ENCODE assay signal across 23 cellular contexts in genomic region chr1:64679177-64679576, GRCh38.
A peak's percentile ranks its signal among the peaks of the same experiment; 100 is the strongest.
DNase-seq lines count a peak whose midpoint lies in the region; ATAC-seq, FAIRE-seq and TF ChIP-seq lines count a peak whose summit lies in the region.
"Had no signal": no experiment of that assay in that cellular context is flagged by ENCODE, and none has a peak within 500 bp of the region (broad histone marks: within the 10 kb centered on the region; RNA-seq: fewer than 3 reads in every experiment).

No MANE protein-coding gene starts in this region.

- H2AFZ ChIP-seq in HepG2 (ENCODE audit: low read length) (no peak overlapping the region), hepatocyte (no peak overlapping the region)

- H3K36me3 ChIP-seq in HepG2 (replicated peaks in 1 of 2; ENCODE audit: control insufficient read depth in 1 of 2, insufficient read depth in 2 of 2, low read length in 2 of 2) (no peaks in the 10 kb centered on the region), right lobe of liver (no peaks in the 10 kb centered on the region), hepatocyte (replicated peaks; ENCODE audit: insufficient read depth, low read depth) (no peaks in the 10 kb centered on the region), endodermal cell (ENCODE audit: control insufficient read depth, insufficient read depth, low read length) (peaks cover 86% of the 10 kb centered on the region)
- no peaks in the 10 kb centered on the region for H3K36me3 ChIP-seq in CD8-positive, alpha-beta T cell (ENCODE audit: insufficient read depth, low read length)
- H3K36me3 ChIP-seq: MG63 had no signal

- no peak overlapping the region for H3K9ac ChIP-seq in HepG2 (ENCODE audit: insufficient read depth, low read depth, low read length)
- H3K9ac ChIP-seq in endodermal cell (ENCODE audit: extremely low read depth, low read length, poor library complexity, severe bottlenecking), result no peak overlapping the region

- no peak for TF ChIP-seq POLR2A in HepG2 (IDR thresholded peaks at IDR 0.05; ENCODE audit: insufficient read depth in 1 of 2, low read depth in 2 of 2, low read length in 2 of 2)
- no peak for TF ChIP-seq POLR2A in right lobe of liver (IDR thresholded peaks at IDR 0.05)

- 16% methylated on average over 6 of the region's 6 CpGs for WGBS in HepG2 (ENCODE audit: low lambda C conversion rate)
- WGBS in right lobe of liver (ENCODE audit: insufficient coverage, low coverage, low lambda C conversion rate, missing lambda C conversion rate), result 94% methylated on average over 6 of the region's 6 CpGs
- 89% methylated on average over 6 of the region's 6 CpGs for WGBS in hepatocyte (ENCODE audit: low lambda C conversion rate, missing lambda C conversion rate)
- 93% methylated on average over 3 to 6 of the region's 6 CpGs for WGBS in endodermal cell (ENCODE audit: insufficient coverage in 1 of 2, insufficient read length in 1 of 2), 2 experiments

- H3K4me1 Mint-ChIP-seq in CD8-positive, alpha-beta T cell (ENCODE audit: low read depth), result no peaks in the 10 kb centered on the region
- no peaks in the 10 kb centered on the region for H3K4me1 Mint-ChIP-seq in endodermal cell
- H3K4me1 Mint-ChIP-seq: B cell had no signal

- POLR2A ChIA-PET in HepG2 (lab: Yijun Ruan, JAX), result no interaction called here
- POLR2A ChIA-PET in CD8-positive, alpha-beta T cell (lab: Charles Lee), result no interaction called here

- DNase-seq in HepG2 (ENCODE audit: low spot score), result no peak
- no peak for DNase-seq in right lobe of liver
- peak; percentile 10 for DNase-seq in astrocyte of the spinal cord (ENCODE audit: low read depth, low spot score)
- peak; percentile 11 for DNase-seq in hepatocyte (ENCODE audit: low spot score)
- DNase-seq in CD8-positive, alpha-beta T cell, result no peak
- no peak for DNase-seq in endodermal cell
- DNase-seq: DMS53, GOT3, HFFc6, KBM-7, MG63, NCI-H1105 treated with DMSO at 0.1 percent for 48 hours, NCI-H2029, NCI-H526, NCI-H82, RPMI8226, SHP77, T-helper 1 cell had no signal

- in situ Hi-C loops in HepG2 (cut with HindIII; ENCODE audit: extremely low pct_ligation_motif_present, low pct_unique_long_range_greater_than_20kb), result loop anchor here (10.0 kb wide), 1 partner anchor 414 kb away; no protein-coding TSS in a partner anchor
- in situ Hi-C loops in astrocyte of the spinal cord (cut with HindIII; ENCODE audit: low sequenced_read_pairs), result no loop called here

- no peak for FAIRE-seq in HepG2 (lab: Jason Lieb, UNC)
- FAIRE-seq: HTR-8/SVneo had no signal

- no peak for TF ChIP-seq RAD21 in HepG2 (CRISPR knock-in tag; IDR thresholded peaks at IDR 0.05)

- H3K79me2 ChIP-seq in HepG2 (ENCODE audit: insufficient read depth, low read length), result no peaks in the 10 kb centered on the region
- H3K79me2 ChIP-seq in hepatocyte, result no peaks in the 10 kb centered on the region

- H3K4me3 ChIP-seq in HepG2 (replicated peaks in 1 of 3; ENCODE audit: insufficient read depth in 1 of 3, low read depth in 2 of 3, low read length in 3 of 3) (no peak overlapping the region), right lobe of liver (no peak overlapping the region), astrocyte of the spinal cord (ENCODE audit: low read depth, low read length) (no peak overlapping the region), hepatocyte (no peak overlapping the region), endodermal cell (ENCODE audit: low read length) (no peak overlapping the region)
- H3K4me3 ChIP-seq in CD8-positive, alpha-beta T cell (ENCODE audit: low read depth, low read length), result no peak overlapping the region
- H3K4me3 ChIP-seq: HAP-1, MG63 had no signal

- H3K27me3 ChIP-seq in HepG2 (ENCODE audit: control insufficient read depth in 1 of 2, insufficient read depth in 2 of 2, low read length in 2 of 2), result peaks cover 1 to 3% of the 10 kb centered on the region in 2 experiments; a peak in 2 of 5 replicates
- H3K27me3 ChIP-seq in right lobe of liver, result no peaks in the 10 kb centered on the region
- no peaks in the 10 kb centered on the region for H3K27me3 ChIP-seq in hepatocyte
- no peaks in the 10 kb centered on the region for H3K27me3 ChIP-seq in CD8-positive, alpha-beta T cell (ENCODE audit: insufficient read depth, low read length)
- no peaks in the 10 kb centered on the region for H3K27me3 ChIP-seq in endodermal cell (ENCODE audit: control insufficient read depth, insufficient read depth, low read length, poor library complexity, severe bottlenecking)
- H3K27me3 ChIP-seq: MG63 had no signal

- ATAC-seq in HepG2 (no peak), right lobe of liver (no peak), HG03378 (IDR thresholded peaks at IDR 0.05; ENCODE audit: unreplicated experiment) (no peak)
- no peak for ATAC-seq in CD8-positive, alpha-beta T cell

- no peaks in the 10 kb centered on the region for H3K27me3 Mint-ChIP-seq in CD8-positive, alpha-beta T cell (ENCODE audit: low read depth)
- H3K27me3 Mint-ChIP-seq in endodermal cell (ENCODE audit: insufficient read depth), result no peaks in the 10 kb centered on the region

- no peak overlapping the region for H3K4me3 Mint-ChIP-seq in CD8-positive, alpha-beta T cell
- no peak overlapping the region for H3K4me3 Mint-ChIP-seq in endodermal cell
- H3K4me3 Mint-ChIP-seq: B cell, HFFc6 had no signal

- no peak for TF ChIP-seq CTCF in HepG2 (CRISPR knock-in tag; IDR thresholded peaks at IDR 0.05)
- no peak for TF ChIP-seq CTCF in right lobe of liver (IDR thresholded peaks at IDR 0.05)
- TF ChIP-seq CTCF in astrocyte of the spinal cord (IDR thresholded peaks at IDR 0.05; ENCODE audit: low read depth, low read length), result no peak
- TF ChIP-seq CTCF in hepatocyte (IDR thresholded peaks at IDR 0.05; ENCODE audit: poor library complexity), result no peak
- TF ChIP-seq CTCF in CD8-positive, alpha-beta T cell (IDR thresholded peaks at IDR 0.05), result no peak
- no peak for TF ChIP-seq CTCF in endodermal cell (conservative IDR thresholded peaks at IDR 0.05)

- intact Hi-C loops in HepG2 (cut with micrococcal nuclease; ENCODE audit: unreplicated experiment) (loop anchor here (5.0 kb wide), 1 partner anchor 127 kb away; no protein-coding TSS in a partner anchor), right lobe of liver (cut with DNase I) (loop anchor here in 1 of 2 donors (10.0 kb wide), 1 partner anchor 304 kb away; no protein-coding TSS in a partner anchor)
- intact Hi-C loops in CD8-positive, alpha-beta T cell (cut with DNase I, micrococcal nuclease), result loop anchor here (10.0 kb wide), 2 partner anchors 284 to 1064 kb away; no protein-coding TSS in a partner anchor

- H3K9me2 ChIP-seq in hepatocyte (replicated peaks; ENCODE audit: insufficient read depth), result no peaks in the 10 kb centered on the region

- H3K9me3 ChIP-seq in HepG2 (ENCODE audit: low read length) (no peaks in the 10 kb centered on the region), right lobe of liver (no peaks in the 10 kb centered on the region), hepatocyte (ENCODE audit: low read depth) (no peaks in the 10 kb centered on the region), endodermal cell (ENCODE audit: control insufficient read depth, low read length) (no peaks in the 10 kb centered on the region)
- no peaks in the 10 kb centered on the region for H3K9me3 ChIP-seq in CD8-positive, alpha-beta T cell (ENCODE audit: low read length)
- H3K9me3 ChIP-seq: HAP-1, MG63 had no signal

- no peaks in the 10 kb centered on the region for H3K4me1 ChIP-seq in HepG2 (ENCODE audit: insufficient read depth, low read length)
- no peaks in the 10 kb centered on the region for H3K4me1 ChIP-seq in right lobe of liver
- H3K4me1 ChIP-seq in hepatocyte (ENCODE audit: insufficient read depth), result no peaks in the 10 kb centered on the region
- H3K4me1 ChIP-seq in CD8-positive, alpha-beta T cell (ENCODE audit: insufficient read depth, low read length), result no peaks in the 10 kb centered on the region
- H3K4me1 ChIP-seq in endodermal cell (ENCODE audit: control insufficient read depth, insufficient read depth, low read length), result no peaks in the 10 kb centered on the region
- H3K4me1 ChIP-seq: HAP-1 had no signal

- no peaks in the 10 kb centered on the region for H3K9me3 Mint-ChIP-seq in CD8-positive, alpha-beta T cell
- H3K9me3 Mint-ChIP-seq in endodermal cell, result no peaks in the 10 kb centered on the region
- H3K9me3 Mint-ChIP-seq: HFFc6 had no signal

- H3K4me2 ChIP-seq in HepG2 (ENCODE audit: low read depth, low read length) (no peak overlapping the region), hepatocyte (no peak overlapping the region)

- no peak overlapping the region for H3K27ac Mint-ChIP-seq in CD8-positive, alpha-beta T cell
- H3K27ac Mint-ChIP-seq in endodermal cell, result no peak overlapping the region
- H3K27ac Mint-ChIP-seq: B cell, HFFc6 had no signal

- TF ChIP-seq EP300 in HepG2 (IDR thresholded peaks at IDR 0.05; ENCODE audit: low read depth in 2 of 2, low read length in 2 of 2) (no peak), HepG2 (CRISPR knock-in tag; IDR thresholded peaks at IDR 0.05; ENCODE audit: borderline replicate concordance) (no peak)

- CTCF ChIA-PET in HepG2 (lab: Yijun Ruan, JAX; ENCODE audit: low intra/inter-chr PET ratio, low total read pairs), result no interaction called here
- CTCF ChIA-PET in CD8-positive, alpha-beta T cell (lab: Charles Lee), result interaction anchor here (1.1 kb wide), 1 partner anchor 411 kb away, joined by 4 read pairs; no protein-coding TSS in a partner anchor

- no TSS peak for BruUV-seq in HepG2 (replicated peaks; lab: Mats Ljungman, UMichigan)

- H3K27ac ChIP-seq in HepG2 (ENCODE audit: extremely low read length, insufficient read depth, low read length) (no peak overlapping the region), right lobe of liver (no peak overlapping the region), hepatocyte (no peak overlapping the region), endodermal cell (ENCODE audit: low read depth, low read length) (no peak overlapping the region)
- no peak overlapping the region for H3K27ac ChIP-seq in CD8-positive, alpha-beta T cell (ENCODE audit: low read depth, low read length)
- H3K27ac ChIP-seq: C4-2B had no signal

- H3K36me3 Mint-ChIP-seq in CD8-positive, alpha-beta T cell, result peaks cover 37% of the 10 kb centered on the region
- H3K36me3 Mint-ChIP-seq in endodermal cell (ENCODE audit: low read depth), result peaks cover 86% of the 10 kb centered on the region

- H4K20me1 ChIP-seq in HepG2 (ENCODE audit: insufficient read depth, low read length) (no peaks in the 10 kb centered on the region), hepatocyte (ENCODE audit: insufficient read depth, poor library complexity, severe bottlenecking) (no peaks in the 10 kb centered on the region)

TF ChIP-seq in HepG2, 621 proteins besides CTCF, POLR2A, EP300 and RAD21 (continues in another document):
- TF ChIP-seq ARID2 (CRISPR knock-in tag; IDR thresholded peaks at IDR 0.05; ENCODE audit: borderline replicate concordance) (no peak), RFX5 (IDR thresholded peaks at IDR 0.05; ENCODE audit: low read depth, low read length) (peak; percentile 56), ZNF766 (CRISPR knock-in tag; IDR thresholded peaks at IDR 0.05; ENCODE audit: borderline replicate concordance) (no peak), ZNF30 (CRISPR knock-in tag; IDR thresholded peaks at IDR 0.05) (no peak), MYNN (CRISPR knock-in tag; IDR thresholded peaks at IDR 0.05; ENCODE audit: low read depth) (no peak), SIX1 (CRISPR knock-in tag; IDR thresholded peaks at IDR 0.05; ENCODE audit: borderline replicate concordance) (no peak)

Comparison
In these comparisons a context has a peak if more than half of its experiments do, and no peak if none do; other contexts are left out.
1. DNase-seq: peak in astrocyte of the spinal cord (single experiment) and hepatocyte (single experiment); none in HepG2 (single experiment), right lobe of liver (0 of 3), CD8-positive, alpha-beta T cell (0 of 7) and endodermal cell (single experiment).